ENCODE assay signal across 1 cellular context in the genomic region with DNA sequence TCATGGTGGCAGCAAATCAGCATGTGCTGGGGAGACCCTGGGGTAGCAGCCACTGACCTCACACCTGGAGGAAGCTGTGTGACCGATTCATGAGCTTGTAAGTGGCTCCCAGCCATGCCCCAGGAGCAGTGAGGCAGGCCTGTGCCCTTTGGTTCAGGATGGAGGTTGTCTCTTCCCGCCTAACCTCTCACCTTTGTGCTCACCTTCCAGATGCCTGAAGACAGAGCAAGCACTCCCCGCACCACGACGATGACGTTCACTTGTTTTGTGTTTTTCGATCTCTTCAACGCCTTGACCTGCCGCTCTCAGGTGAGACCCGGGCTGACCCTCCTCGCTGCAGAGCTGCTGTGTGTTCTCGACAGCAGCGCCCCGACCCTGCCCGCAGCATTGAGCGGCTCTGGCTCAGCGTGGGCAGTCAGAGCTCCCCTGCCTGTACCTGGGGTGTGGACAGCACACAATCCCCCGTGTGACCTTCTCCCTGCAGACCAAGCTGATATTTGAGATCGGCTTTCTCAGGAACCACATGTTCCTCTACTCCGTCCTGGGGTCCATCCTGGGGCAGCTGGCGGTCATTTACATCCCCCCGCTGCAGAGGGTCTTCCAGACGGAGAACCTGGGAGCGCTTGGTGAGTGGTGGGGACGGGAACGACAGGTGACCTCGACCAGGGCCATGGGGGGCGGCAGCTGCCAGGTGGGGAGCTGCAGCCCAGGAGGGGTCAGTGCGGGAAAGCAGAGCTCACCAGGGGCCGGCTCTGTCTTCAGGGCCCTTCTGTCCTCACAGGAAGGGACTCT.
A peak's percentile ranks its signal among the peaks of the same experiment; 100 is the strongest.
TF ChIP-seq lines count a peak whose summit lies in the region.

No MANE protein-coding gene starts in this region.

TF ChIP-seq in HepG2, 621 proteins besides CTCF, POLR2A, EP300 and RAD21:
- TF ChIP-seq, protein P1, sequence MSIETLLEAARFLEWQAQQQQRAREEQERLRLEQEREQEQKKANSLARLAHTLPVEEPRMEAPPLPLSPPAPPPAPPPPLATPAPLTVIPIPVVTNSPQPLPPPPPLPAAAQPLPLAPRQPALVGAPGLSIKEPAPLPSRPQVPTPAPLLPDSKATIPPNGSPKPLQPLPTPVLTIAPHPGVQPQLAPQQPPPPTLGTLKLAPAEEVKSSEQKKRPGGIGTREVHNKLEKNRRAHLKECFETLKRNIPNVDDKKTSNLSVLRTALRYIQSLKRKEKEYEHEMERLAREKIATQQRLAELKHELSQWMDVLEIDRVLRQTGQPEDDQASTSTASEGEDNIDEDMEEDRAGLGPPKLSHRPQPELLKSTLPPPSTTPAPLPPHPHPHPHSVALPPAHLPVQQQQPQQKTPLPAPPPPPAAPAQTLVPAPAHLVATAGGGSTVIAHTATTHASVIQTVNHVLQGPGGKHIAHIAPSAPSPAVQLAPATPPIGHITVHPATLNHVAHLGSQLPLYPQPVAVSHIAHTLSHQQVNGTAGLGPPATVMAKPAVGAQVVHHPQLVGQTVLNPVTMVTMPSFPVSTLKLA (IDR thresholded peaks at IDR 0.05), result peak; percentile 38; the same call in 1 of the 2 replicates
- TF ChIP-seq FLYWCH1 (CRISPR knock-in tag; IDR thresholded peaks at IDR 0.05) (no peak), RARG (CRISPR knock-in tag; IDR thresholded peaks at IDR 0.05; ENCODE audit: low read depth) (no peak), ZNF496 (CRISPR knock-in tag; IDR thresholded peaks at IDR 0.05; ENCODE audit: insufficient replicate concordance) (no peak)
- TF ChIP-seq, protein P2, sequence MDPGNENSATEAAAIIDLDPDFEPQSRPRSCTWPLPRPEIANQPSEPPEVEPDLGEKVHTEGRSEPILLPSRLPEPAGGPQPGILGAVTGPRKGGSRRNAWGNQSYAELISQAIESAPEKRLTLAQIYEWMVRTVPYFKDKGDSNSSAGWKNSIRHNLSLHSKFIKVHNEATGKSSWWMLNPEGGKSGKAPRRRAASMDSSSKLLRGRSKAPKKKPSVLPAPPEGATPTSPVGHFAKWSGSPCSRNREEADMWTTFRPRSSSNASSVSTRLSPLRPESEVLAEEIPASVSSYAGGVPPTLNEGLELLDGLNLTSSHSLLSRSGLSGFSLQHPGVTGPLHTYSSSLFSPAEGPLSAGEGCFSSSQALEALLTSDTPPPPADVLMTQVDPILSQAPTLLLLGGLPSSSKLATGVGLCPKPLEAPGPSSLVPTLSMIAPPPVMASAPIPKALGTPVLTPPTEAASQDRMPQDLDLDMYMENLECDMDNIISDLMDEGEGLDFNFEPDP (CRISPR knock-in tag; conservative IDR thresholded peaks at IDR 0.05), result 0 out of 2 replicates have a peak, but pooled peaks have one; percentile 28
- TF ChIP-seq, protein P3, sequence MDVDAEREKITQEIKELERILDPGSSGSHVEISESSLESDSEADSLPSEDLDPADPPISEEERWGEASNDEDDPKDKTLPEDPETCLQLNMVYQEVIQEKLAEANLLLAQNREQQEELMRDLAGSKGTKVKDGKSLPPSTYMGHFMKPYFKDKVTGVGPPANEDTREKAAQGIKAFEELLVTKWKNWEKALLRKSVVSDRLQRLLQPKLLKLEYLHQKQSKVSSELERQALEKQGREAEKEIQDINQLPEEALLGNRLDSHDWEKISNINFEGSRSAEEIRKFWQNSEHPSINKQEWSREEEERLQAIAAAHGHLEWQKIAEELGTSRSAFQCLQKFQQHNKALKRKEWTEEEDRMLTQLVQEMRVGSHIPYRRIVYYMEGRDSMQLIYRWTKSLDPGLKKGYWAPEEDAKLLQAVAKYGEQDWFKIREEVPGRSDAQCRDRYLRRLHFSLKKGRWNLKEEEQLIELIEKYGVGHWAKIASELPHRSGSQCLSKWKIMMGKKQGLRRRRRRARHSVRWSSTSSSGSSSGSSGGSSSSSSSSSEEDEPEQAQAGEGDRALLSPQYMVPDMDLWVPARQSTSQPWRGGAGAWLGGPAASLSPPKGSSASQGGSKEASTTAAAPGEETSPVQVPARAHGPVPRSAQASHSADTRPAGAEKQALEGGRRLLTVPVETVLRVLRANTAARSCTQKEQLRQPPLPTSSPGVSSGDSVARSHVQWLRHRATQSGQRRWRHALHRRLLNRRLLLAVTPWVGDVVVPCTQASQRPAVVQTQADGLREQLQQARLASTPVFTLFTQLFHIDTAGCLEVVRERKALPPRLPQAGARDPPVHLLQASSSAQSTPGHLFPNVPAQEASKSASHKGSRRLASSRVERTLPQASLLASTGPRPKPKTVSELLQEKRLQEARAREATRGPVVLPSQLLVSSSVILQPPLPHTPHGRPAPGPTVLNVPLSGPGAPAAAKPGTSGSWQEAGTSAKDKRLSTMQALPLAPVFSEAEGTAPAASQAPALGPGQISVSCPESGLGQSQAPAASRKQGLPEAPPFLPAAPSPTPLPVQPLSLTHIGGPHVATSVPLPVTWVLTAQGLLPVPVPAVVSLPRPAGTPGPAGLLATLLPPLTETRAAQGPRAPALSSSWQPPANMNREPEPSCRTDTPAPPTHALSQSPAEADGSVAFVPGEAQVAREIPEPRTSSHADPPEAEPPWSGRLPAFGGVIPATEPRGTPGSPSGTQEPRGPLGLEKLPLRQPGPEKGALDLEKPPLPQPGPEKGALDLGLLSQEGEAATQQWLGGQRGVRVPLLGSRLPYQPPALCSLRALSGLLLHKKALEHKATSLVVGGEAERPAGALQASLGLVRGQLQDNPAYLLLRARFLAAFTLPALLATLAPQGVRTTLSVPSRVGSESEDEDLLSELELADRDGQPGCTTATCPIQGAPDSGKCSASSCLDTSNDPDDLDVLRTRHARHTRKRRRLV (CRISPR knock-in tag; IDR thresholded peaks at IDR 0.05), result no peak
